Comparison of ENCODE assay signal across 19 cellular contexts in genomic region chr10:71438761-71439160, GRCh38. TPM values are rescaled to one million over a fixed set of nuclear protein-coding genes. Genes with fewer than 3 reads are reported as not detected.
DNase-seq lines count a peak whose midpoint lies in the region; TF ChIP-seq lines count a peak whose summit lies in the region.
"Had no signal": no experiment of that assay in that cellular context is flagged by ENCODE, and none has a peak within 500 bp of the region (broad histone marks: within the 10 kb centered on the region; RNA-seq: fewer than 3 reads in every experiment).

No MANE protein-coding gene starts in this region.

- intact Hi-C loops in posterior vena cava (cut with DNase I): no loop called here

- H3K4me3 Mint-ChIP-seq in brain: no peak overlapping the region
- H3K4me3 Mint-ChIP-seq: CD4-positive, CD25-positive, alpha-beta regulatory T cell; CD8-positive, alpha-beta memory T cell; GM23338 had no signal

- H3K27me3 Mint-ChIP-seq in brain: no peaks in the 10 kb centered on the region

- H3K36me3 Mint-ChIP-seq in brain: no peaks in the 10 kb centered on the region
- H3K36me3 Mint-ChIP-seq: CD4-positive, CD25-positive, alpha-beta regulatory T cell; CD8-positive, alpha-beta memory T cell had no signal

- H3K27ac Mint-ChIP-seq in brain: peak overlapping the region in 3 of 5 experiments; percentile 25 to 92 (median 53)
- H3K27ac Mint-ChIP-seq: CD4-positive, CD25-positive, alpha-beta regulatory T cell; GM23338 had no signal

- DNase-seq in mesenteric fat pad (ENCODE audit: low spot score): peak; percentile 39
- DNase-seq in posterior vena cava (ENCODE audit: low spot score): peak; percentile 57
- no peak for DNase-seq in SK-N-DZ (ENCODE audit: low spot score)
- DNase-seq in effector CD8-positive, alpha-beta T cell (lab: John Stamatoyannopoulos, UW): no peak
- no peak for DNase-seq in NCI-H1417 (lab: John Stamatoyannopoulos, UW)
- DNase-seq: ACHN; BE2C; C1 segment of cervical spinal cord; CD4-positive, CD25-positive, alpha-beta regulatory T cell; CD8-positive, alpha-beta memory T cell; COR-L47; DMS 273 treated with DMSO at 0.1 percent for 48 hours; DMS53; DND-41; EL; HCEC 1CT; IMR-90 had no signal

- H3K4me1 Mint-ChIP-seq in brain: peaks cover 77% of the 10 kb centered on the region

- H3K9me3 Mint-ChIP-seq in brain: peaks cover 0 to 5% (median 0%) of the 10 kb centered on the region in 5 experiments
- H3K9me3 Mint-ChIP-seq: CD8-positive, alpha-beta memory T cell; GM23338 had no signal

- TF ChIP-seq CTCF in brain (conservative IDR thresholded peaks at IDR 0.05): no peak

RNA-seq across cellular contexts. Expression of gene CDH23, which starts 42.0 kb away (rescaled TPM):
- 5.9 TPM for polyA plus RNA-seq in brain (ENCODE audit: insufficient read depth, low read depth, low replicate concordance)
- total RNA-seq in mesenteric fat pad (9.7 TPM), posterior vena cava (10 to 100 TPM; 24.5 to 43.0 TPM)
- not detected in 2 replicates for polyA plus RNA-seq in SK-N-DZ (2014; cell fraction: cytosol; rRNA removed)
- 0.77 TPM in 1 of 2 replicates, not detected in the other for polyA plus RNA-seq in SK-N-DZ (2014; cell fraction: nucleus; rRNA removed)

Comparison
In these comparisons a context has a peak if more than half of its experiments do, and no peak if none do; other contexts are left out.
1. DNase-seq: peak in mesenteric fat pad (single experiment) and posterior vena cava (single experiment); none in SK-N-DZ (single experiment), effector CD8-positive, alpha-beta T cell (single experiment) and NCI-H1417 (0 of 3).